1 cellular context compared by ENCODE assay signal in the genomic region with DNA sequence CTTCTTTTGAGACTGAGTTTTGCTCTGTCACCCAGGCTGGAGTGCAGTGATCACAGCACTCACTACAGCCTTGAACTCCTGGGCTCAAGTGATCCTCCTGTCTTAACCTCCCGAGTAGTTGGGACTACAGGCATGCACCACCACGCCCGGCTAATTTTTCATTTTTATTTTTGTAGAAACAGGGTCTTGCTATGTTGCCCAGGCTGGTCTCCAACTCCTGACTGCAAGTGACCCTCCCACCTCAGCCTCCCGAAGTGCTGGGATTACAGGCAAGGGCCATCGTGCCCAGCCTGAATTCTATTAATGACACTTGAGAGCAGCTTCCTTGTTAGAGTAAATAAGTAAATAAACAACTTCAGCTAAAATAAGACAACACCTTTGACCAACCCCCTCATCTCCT.
TF ChIP-seq lines count a peak whose summit lies in the region.

No MANE protein-coding gene starts in this region.

TF ChIP-seq in K562, 482 proteins besides CTCF, POLR2A, EP300 and RAD21:
- TF ChIP-seq ZNF121 (CRISPR knock-in tag; conservative IDR thresholded peaks at IDR 0.05) (peak; percentile 71), BRF1 (IDR thresholded peaks at IDR 0.05; ENCODE audit: borderline replicate concordance, extremely low read depth, insufficient read length) (no peak)
